ENCODE assay signal across 15 cellular contexts in genomic region chr17:64387545-64388171, GRCh38. TPM values are rescaled to one million over a fixed set of nuclear protein-coding genes. Genes with fewer than 3 reads are reported as not detected.
DNase-seq lines count a peak whose midpoint lies in the region; ATAC-seq, FAIRE-seq and TF ChIP-seq lines count a peak whose summit lies in the region.
"Had no signal": no experiment of that assay in that cellular context is flagged by ENCODE, and none has a peak within 500 bp of the region (broad histone marks: within the 10 kb centered on the region; RNA-seq: fewer than 3 reads in every experiment).

No MANE protein-coding gene starts in this region.

- BruUV-seq in endothelial cell of umbilical vein (replicated peaks; lab: Mats Ljungman, UMichigan), result no TSS peak

- H3K27me3 Mint-ChIP-seq in natural killer cell treated with Interleukin-12 subunit alpha and Interleukin-12 subunit beta and Interleukin-15 and Interleukin-18, amount 100 ng/mL, for 72 hours, result peaks cover 0 to 8% of the 10 kb centered on the region in 2 donors
- H3K27me3 Mint-ChIP-seq: IgD-negative memory B cell had no signal

- H3K36me3 Mint-ChIP-seq in natural killer cell treated with Interleukin-12 subunit alpha and Interleukin-12 subunit beta and Interleukin-15 and Interleukin-18, amount 100 ng/mL, for 72 hours, result no peaks in the 10 kb centered on the region

- no peak for FAIRE-seq in endothelial cell of umbilical vein (lab: Jason Lieb, UNC)

- H3K4me3 ChIP-seq in ACC112 (ENCODE audit: low read depth, low read length) (peak overlapping the region; percentile 57; the same call in 1 of the 2 replicates), endothelial cell of umbilical vein (replicated peaks in 1 of 3; ENCODE audit: insufficient read depth in 1 of 3, low read depth in 1 of 3, low read length in 3 of 3) (peak overlapping the region; percentile 15 to 93 (median 66)), hepatocyte (no peak overlapping the region)
- H3K4me3 ChIP-seq: mucosa of descending colon had no signal

- no peak for ATAC-seq in natural killer cell treated with Interleukin-12 subunit alpha and Interleukin-12 subunit beta and Interleukin-15 and Interleukin-18, amount 100 ng/mL, for 72 hours
- ATAC-seq: mucosa of descending colon had no signal

- intact Hi-C loops in endothelial cell of umbilical vein (cut with micrococcal nuclease), result no loop called here

- H3K9me1 ChIP-seq in endothelial cell of umbilical vein (replicated peaks; ENCODE audit: control insufficient read depth, extremely low read depth, insufficient read depth, low read length), result no peaks in the 10 kb centered on the region

- no peak overlapping the region for H3K27ac ChIP-seq in ACC112 (ENCODE audit: low read depth, low read length)
- peak overlapping the region; percentile 98 for H3K27ac ChIP-seq in RWPE1
- peak overlapping the region; percentile 98 for H3K27ac ChIP-seq in endothelial cell of umbilical vein (ENCODE audit: insufficient read depth, low read depth, low read length)
- H3K27ac ChIP-seq in hepatocyte, result no peak overlapping the region

- H3K4me3 Mint-ChIP-seq in natural killer cell treated with Interleukin-12 subunit alpha and Interleukin-12 subunit beta and Interleukin-15 and Interleukin-18, amount 100 ng/mL, for 72 hours, result peak overlapping the region; percentile 47
- H3K4me3 Mint-ChIP-seq: T-helper 1 cell treated with Interleukin-12 subunit alpha and Interleukin-12 subunit beta and Interleukin-4 antibody, amounts not matched to agents 30 μg/mL and 1 μg/mL, for 36 hours had no signal

- H3K4me1 ChIP-seq in ACC112 (ENCODE audit: control insufficient read depth, insufficient read depth, low read length, unreplicated experiment) (peaks cover 43% of the 10 kb centered on the region), endothelial cell of umbilical vein (ENCODE audit: control insufficient read depth, extremely low read depth, insufficient read depth, low read length) (peaks cover 66% of the 10 kb centered on the region), hepatocyte (ENCODE audit: insufficient read depth) (no peaks in the 10 kb centered on the region)

- POLR2A ChIA-PET in RWPE1 (lab: Yijun Ruan, JAX; ENCODE audit: low non-redundant PET), result no interaction called here
- POLR2A ChIA-PET in endothelial cell of umbilical vein (lab: Charles Lee), result interaction anchor here (1.2 to 2.4 kb wide), 3 partner anchors 22 to 85 kb away, joined by 5 to 17 read pairs (median 7); no protein-coding TSS in a partner anchor

- peak overlapping the region; percentile 45 to 97 for H3K27ac Mint-ChIP-seq in natural killer cell treated with Interleukin-12 subunit alpha and Interleukin-12 subunit beta and Interleukin-15 and Interleukin-18, amount 100 ng/mL, for 72 hours
- H3K27ac Mint-ChIP-seq: T-helper 1 cell treated with Interleukin-12 subunit alpha and Interleukin-12 subunit beta and Interleukin-4 antibody, amounts not matched to agents 30 μg/mL and 1 μg/mL, for 36 hours had no signal

- H4K20me1 ChIP-seq in endothelial cell of umbilical vein (replicated peaks; ENCODE audit: control insufficient read depth, extremely low read depth, insufficient read depth, low read length) (no peaks in the 10 kb centered on the region), hepatocyte (ENCODE audit: insufficient read depth, poor library complexity, severe bottlenecking) (no peaks in the 10 kb centered on the region)

- DNase-seq in RWPE1 (ENCODE audit: low spot score) (no peak), endothelial cell of umbilical vein (ENCODE audit: low read depth, low spot score) (peak; percentile 68), hepatic stellate cell (ENCODE audit: low spot score) (no peak), DMS79 treated with DMSO at 0.1 percent for 48 hours (lab: John Stamatoyannopoulos, UW) (no peak), hepatocyte (ENCODE audit: low spot score) (no peak), globus pallidus (ENCODE audit: low spot score) (no peak)
- no peak for DNase-seq in natural killer cell treated with Interleukin-12 subunit alpha and Interleukin-12 subunit beta and Interleukin-15 and Interleukin-18, amount 100 ng/mL, for 72 hours (ENCODE audit: low spot score)
- DNase-seq: amniotic stem cell; effector memory CD4-positive, alpha-beta T cell; hippocampal formation; mucosa of descending colon; NCI-H1694 treated with DMSO at 0.1 percent for 48 hours had no signal

- peak overlapping the region; percentile 96 for H3K9ac ChIP-seq in endothelial cell of umbilical vein (replicated peaks; ENCODE audit: extremely low read depth, insufficient read depth, low read length)

- TF ChIP-seq CTCF in RWPE1 (conservative IDR thresholded peaks at IDR 0.05; ENCODE audit: low read depth) (no peak), endothelial cell of umbilical vein (IDR thresholded peaks at IDR 0.05; ENCODE audit: extremely low read depth in 1 of 2, insufficient read depth in 1 of 2, low read depth in 1 of 2, low read length in 2 of 2) (peak in 1 of 2 donors; percentile 15), hepatocyte (IDR thresholded peaks at IDR 0.05; ENCODE audit: poor library complexity) (no peak)

- 89% methylated on average over 16 of the region's 16 CpGs for WGBS in hepatocyte (ENCODE audit: low lambda C conversion rate, missing lambda C conversion rate)

- no peaks in the 10 kb centered on the region for H3K36me3 ChIP-seq in ACC112 (ENCODE audit: insufficient read depth, low read length)
- peaks cover 2 to 16% of the 10 kb centered on the region in 2 experiments for H3K36me3 ChIP-seq in endothelial cell of umbilical vein (ENCODE audit: control insufficient read depth in 2 of 2, extremely low read depth in 1 of 2, insufficient read depth in 2 of 2, low read length in 2 of 2)
- no peaks in the 10 kb centered on the region for H3K36me3 ChIP-seq in hepatocyte (replicated peaks; ENCODE audit: insufficient read depth, low read depth)

- H3K9me3 Mint-ChIP-seq in natural killer cell treated with Interleukin-12 subunit alpha and Interleukin-12 subunit beta and Interleukin-15 and Interleukin-18, amount 100 ng/mL, for 72 hours, result no peaks in the 10 kb centered on the region
- H3K9me3 Mint-ChIP-seq: IgD-negative memory B cell; T-helper 1 cell treated with Interleukin-12 subunit alpha and Interleukin-12 subunit beta and Interleukin-4 antibody, amounts not matched to agents 30 μg/mL and 1 μg/mL, for 36 hours had no signal

- CTCF ChIA-PET in RWPE1 (lab: Yijun Ruan, JAX) (no interaction called here), endothelial cell of umbilical vein (lab: Charles Lee) (interaction anchor here (1.6 to 2.8 kb wide), 2 partner anchors 32 to 67 kb away, joined by 8 to 20 read pairs; no protein-coding TSS in a partner anchor)

- peak; percentile 36 for TF ChIP-seq POLR2A in endothelial cell of umbilical vein (IDR thresholded peaks at IDR 0.05; ENCODE audit: low read depth, low read length)

- H3K4me2 ChIP-seq in endothelial cell of umbilical vein (ENCODE audit: insufficient read depth, low read length) (peak overlapping the region; percentile 97), hepatocyte (no peak overlapping the region)

- H3K9me2 ChIP-seq in hepatocyte (replicated peaks; ENCODE audit: insufficient read depth), result no peaks in the 10 kb centered on the region

- H3K4me1 Mint-ChIP-seq in natural killer cell treated with Interleukin-12 subunit alpha and Interleukin-12 subunit beta and Interleukin-15 and Interleukin-18, amount 100 ng/mL, for 72 hours (ENCODE audit: low read depth in 2 of 2), result peaks cover 61 to 73% of the 10 kb centered on the region in 2 donors

- H3K27me3 ChIP-seq in ACC112 (ENCODE audit: insufficient read depth, low read length) (no peaks in the 10 kb centered on the region), endothelial cell of umbilical vein (ENCODE audit: control insufficient read depth in 2 of 2, insufficient read depth in 2 of 2, low read length in 2 of 2) (no peaks in the 10 kb centered on the region), hepatocyte (no peaks in the 10 kb centered on the region)

- H2AFZ ChIP-seq in ACC112 (ENCODE audit: low read length, unreplicated experiment) (no peak overlapping the region), endothelial cell of umbilical vein (ENCODE audit: low read depth, low read length) (no peak overlapping the region), hepatocyte (no peak overlapping the region)

- dilution Hi-C loops in endothelial cell of umbilical vein (cut with MboI; ENCODE audit: extremely low pct_ligation_motif_present, low sequenced_read_pairs), result no loop called here

- H3K9me3 ChIP-seq in endothelial cell of umbilical vein (replicated peaks; ENCODE audit: control insufficient read depth, insufficient read depth, low read length) (no peaks in the 10 kb centered on the region), hepatocyte (ENCODE audit: low read depth) (no peaks in the 10 kb centered on the region)
- H3K9me3 ChIP-seq: mucosa of descending colon had no signal

- H3K79me2 ChIP-seq in ACC112 (ENCODE audit: control insufficient read depth, insufficient read depth, low read length, unreplicated experiment) (peaks cover 7% of the 10 kb centered on the region), endothelial cell of umbilical vein (ENCODE audit: control insufficient read depth, insufficient read depth, low read length) (peaks cover 75% of the 10 kb centered on the region), hepatocyte (no peaks in the 10 kb centered on the region)

TF ChIP-seq in endothelial cell of umbilical vein, 7 proteins besides CTCF, POLR2A, EP300 and RAD21 (continues in another document):
- TF ChIP-seq MYC (IDR thresholded peaks at IDR 0.05; ENCODE audit: low read depth, low read length), result no peak
- peak; percentile 36 for TF ChIP-seq GATA2 (IDR thresholded peaks at IDR 0.05; ENCODE audit: insufficient read depth, insufficient read length, low read depth, low read length)
- no peak for TF ChIP-seq EZH2 (IDR thresholded peaks at IDR 0.05; ENCODE audit: borderline replicate concordance, low read depth, low read length, severe bottlenecking)
- no peak for TF ChIP-seq JUN (IDR thresholded peaks at IDR 0.05; ENCODE audit: borderline replicate concordance, insufficient read depth, insufficient read length, low read depth)

RNA-seq across cellular contexts. Expression of gene PECAM1, which starts 3.0 kb away (rescaled TPM):
- 1,037 and 1,131 TPM in 2 replicates for total RNA-seq in endothelial cell of umbilical vein
- 621 and 832 TPM in 2 replicates for polyA plus RNA-seq in endothelial cell of umbilical vein
- 493 and 552 TPM in 2 replicates for polyA plus RNA-seq in endothelial cell of umbilical vein (2011; cell fraction: cytosol; rRNA removed)
- polyA plus RNA-seq in endothelial cell of umbilical vein (2011; cell fraction: nucleus; rRNA removed), result 383 and 504 TPM in 2 replicates
- polyA plus RNA-seq in endothelial cell of umbilical vein (2012), result 893 and 1,063 TPM in 2 replicates
- polyA minus RNA-seq in endothelial cell of umbilical vein, result 4,612 and 5,290 TPM in 2 replicates
- polyA minus RNA-seq in endothelial cell of umbilical vein (2011; cell fraction: cytosol; rRNA and poly(A)+ RNA removed), result not detected
- 645 and 1,088 TPM in 2 replicates for polyA minus RNA-seq in endothelial cell of umbilical vein (2011; cell fraction: nucleus; rRNA and poly(A)+ RNA removed)
- 10 to 100 TPM in 1 of 2 donors, 1 to 10 TPM in 1; 8.1 to 17.1 TPM for total RNA-seq in natural killer cell treated with Interleukin-12 subunit alpha and Interleukin-12 subunit beta and Interleukin-15 and Interleukin-18, amount 100 ng/mL, for 72 hours
- 2.8 and 8.2 TPM in 2 replicates for total RNA-seq in hepatocyte
- 1.7 and 2.3 TPM in 2 replicates for polyA plus RNA-seq in hepatocyte

Comparison
In these comparisons a context has a peak if more than half of its experiments do, and no peak if none do; other contexts are left out.
1. H3K27ac ChIP-seq: peak in RWPE1 (single experiment) and endothelial cell of umbilical vein (single experiment); none in ACC112 (single experiment) and hepatocyte (single experiment).
2. RNA of gene PECAM1, which starts 3.0 kb away (total RNA-seq): 1,037 to 1,131 TPM in endothelial cell of umbilical vein; 8.1 to 17.1 TPM in natural killer cell treated with Interleukin-12 subunit alpha and Interleukin-12 subunit beta and Interleukin-15 and Interleukin-18, amount 100 ng/mL, for 72 hours and 2.8 to 8.2 TPM in hepatocyte; every median in the first group is over 10 times any median in the second.